11 cellular contexts compared by ENCODE assay signal in the genomic region with DNA sequence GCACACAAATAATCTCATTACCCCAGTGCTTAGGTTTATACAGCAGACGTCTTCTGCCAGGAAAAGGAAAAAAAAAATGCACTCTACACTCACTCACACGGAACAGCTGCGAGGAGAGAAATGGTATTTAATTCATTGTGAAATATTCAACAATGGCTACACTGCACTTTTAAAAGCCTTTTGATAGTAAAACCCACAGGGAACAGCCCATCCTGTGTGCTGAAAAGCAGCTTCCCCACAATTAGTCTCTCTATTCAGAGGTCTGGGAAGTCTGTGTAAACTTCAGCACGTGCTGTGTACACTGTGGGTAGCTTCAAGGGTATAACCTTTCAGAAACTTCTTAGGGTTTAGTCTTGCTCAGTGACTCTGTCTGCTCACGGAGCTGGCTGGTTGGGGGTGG. TPM values are rescaled to one million over a fixed set of nuclear protein-coding genes. Genes with fewer than 3 reads are reported as not detected.
A peak's percentile ranks its signal among the peaks of the same experiment; 100 is the strongest.
DNase-seq lines count a peak whose midpoint lies in the region; ATAC-seq and TF ChIP-seq lines count a peak whose summit lies in the region.
"Had no signal": no experiment of that assay in that cellular context is flagged by ENCODE, and none has a peak within 500 bp of the region (broad histone marks: within the 10 kb centered on the region; RNA-seq: fewer than 3 reads in every experiment).

No MANE protein-coding gene starts in this region.

- ATAC-seq in activated B cell treated with CpG ODN at 0.5 μM for 24 hours (ENCODE audit: low read depth) (no peak), HG03280 (IDR thresholded peaks at IDR 0.05; ENCODE audit: unreplicated experiment) (no peak), GM18870 (IDR thresholded peaks at IDR 0.05; ENCODE audit: unreplicated experiment) (no peak), GM18511 (IDR thresholded peaks at IDR 0.05; ENCODE audit: unreplicated experiment) (no peak)

- TF ChIP-seq EP300 in tibial nerve (IDR thresholded peaks at IDR 0.05), result peak in 1 of 2 donors; percentile 6

- 4 to 10% methylated on average over 5 of the region's 5 CpGs for WGBS in tibial nerve, 2 donors

- H3K4me3 ChIP-seq in iPS-15b (ENCODE audit: low read depth, low read length), result peak overlapping the region; percentile 4
- no peak overlapping the region for H3K4me3 ChIP-seq in tibial nerve
- H3K4me3 ChIP-seq: Peyer's patch, thoracic aorta had no signal

- H3K4me1 ChIP-seq in iPS-15b (ENCODE audit: control insufficient read depth, insufficient read depth, low read length) (peaks cover 7% of the 10 kb centered on the region), tibial nerve (peaks cover 0 to 39% (median 15%) of the 10 kb centered on the region in 4 donors)

- H3K4me3 Mint-ChIP-seq in activated B cell treated with CpG ODN at 0.5 μM for 24 hours, result peak overlapping the region; percentile 9

- no peak overlapping the region for H3K9ac ChIP-seq in iPS-15b (ENCODE audit: low read depth, low read length)

- H3K9me3 ChIP-seq in iPS-15b (ENCODE audit: control insufficient read depth, insufficient read depth, low read length) (no peaks in the 10 kb centered on the region), tibial nerve (no peaks in the 10 kb centered on the region)
- H3K9me3 ChIP-seq: Peyer's patch, thoracic aorta had no signal

- POLR2A ChIA-PET in activated B cell treated with CpG ODN at 0.5 μM for 24 hours (lab: Charles Lee), result interaction anchor here (0.5 to 10.2 kb wide), 8 partner anchors 9 to 238 kb away, joined by 3 to 127 read pairs (median 6); no protein-coding TSS in a partner anchor

- no peak overlapping the region for H3K27ac ChIP-seq in tibial nerve
- H3K27ac ChIP-seq: thoracic aorta had no signal

- DNase-seq in stimulated activated CD4-positive, alpha-beta T cell treated with anti-CD3 and anti-CD28 coated beads, Interleukin-4, amount 100 ng/mL, for 1 hour, result peak; percentile 33
- DNase-seq in stimulated activated CD4-positive, alpha-beta T cell treated with anti-CD3 and anti-CD28 coated beads, Interleukin-1b, Interleukin-23, amount 100 ng/mL, for 48 hours, result no peak
- DNase-seq in activated B cell treated with CpG ODN at 0.5 μM for 24 hours (no peak), tibial nerve (ENCODE audit: low spot score in 2 of 2) (no peak)
- DNase-seq: occipital lobe, Peyer's patch had no signal

- TF ChIP-seq CTCF in activated B cell treated with CpG ODN at 0.5 μM for 24 hours (IDR thresholded peaks at IDR 0.05) (no peak), tibial nerve (IDR thresholded peaks at IDR 0.05) (no peak)

- intact Hi-C loops in activated B cell treated with CpG ODN at 0.5 μM for 24 hours (cut with micrococcal nuclease), result no loop called here

- H3K27ac Mint-ChIP-seq in activated B cell treated with CpG ODN at 0.5 μM for 24 hours, result no peak overlapping the region

- H3K9me3 Mint-ChIP-seq in activated B cell treated with CpG ODN at 0.5 μM for 24 hours, result no peaks in the 10 kb centered on the region

- H3K36me3 ChIP-seq in iPS-15b (ENCODE audit: control insufficient read depth, insufficient read depth, low read length), result no peaks in the 10 kb centered on the region
- no peaks in the 10 kb centered on the region for H3K36me3 ChIP-seq in tibial nerve
- H3K36me3 ChIP-seq: Peyer's patch, thoracic aorta had no signal

- no peak for TF ChIP-seq POLR2A in tibial nerve (IDR thresholded peaks at IDR 0.05)

- H3K27me3 ChIP-seq in iPS-15b (ENCODE audit: control insufficient read depth, insufficient read depth, low read length) (peaks cover 54% of the 10 kb centered on the region), tibial nerve (no peaks in the 10 kb centered on the region)
- H3K27me3 ChIP-seq: Peyer's patch had no signal

- no peaks in the 10 kb centered on the region for H3K36me3 Mint-ChIP-seq in activated B cell treated with CpG ODN at 0.5 μM for 24 hours (ENCODE audit: low read depth)

- H3K27me3 Mint-ChIP-seq in activated B cell treated with CpG ODN at 0.5 μM for 24 hours, result no peaks in the 10 kb centered on the region

- peaks cover 42% of the 10 kb centered on the region for H3K4me1 Mint-ChIP-seq in activated B cell treated with CpG ODN at 0.5 μM for 24 hours

- CTCF ChIA-PET in activated B cell treated with CpG ODN at 0.5 μM for 24 hours (lab: Charles Lee), result interaction anchor here (0.8 to 0.9 kb wide), 2 partner anchors 21 to 221 kb away, joined by 3 read pairs; no protein-coding TSS in a partner anchor

RNA-seq across cellular contexts. Expression of a gene that starts 42.7 kb away (rescaled TPM):
- total RNA-seq in activated B cell treated with CpG ODN at 0.5 μM for 24 hours (286 and 301 TPM in 2 replicates), tibial nerve (10 to 100 TPM; 46.3 to 70.6 (median 57.6) TPM)
